ENCODE assay signal across 13 cellular contexts in the genomic region with DNA sequence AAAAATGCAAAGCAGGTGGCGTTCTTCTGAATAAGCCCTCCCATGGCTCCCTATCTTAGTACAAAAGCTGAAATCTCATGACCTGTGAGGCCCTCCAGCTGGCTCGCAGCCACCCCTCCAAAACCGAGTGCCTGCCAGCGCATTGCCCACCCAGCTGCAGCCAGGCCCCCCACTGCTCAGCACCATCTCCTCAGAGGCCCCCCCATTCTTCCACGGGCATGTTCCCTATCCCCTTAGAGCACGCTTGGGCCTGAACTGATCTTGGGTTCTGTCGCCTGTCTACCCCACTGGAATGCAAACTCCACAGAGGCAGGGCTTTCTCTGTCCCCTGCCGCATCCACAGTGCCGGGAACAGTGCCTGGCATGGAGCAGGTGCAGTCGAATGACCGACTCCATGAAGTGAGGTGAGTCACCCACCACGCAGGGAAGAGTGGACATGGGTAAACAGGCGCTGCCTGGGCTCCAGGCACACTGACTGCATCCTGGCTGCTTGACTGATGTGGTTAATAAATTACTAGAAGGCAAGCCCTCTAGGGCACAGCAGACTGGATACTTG. TPM values are rescaled to one million over a fixed set of nuclear protein-coding genes. Genes with fewer than 3 reads are reported as not detected.
A peak's percentile ranks its signal among the peaks of the same experiment; 100 is the strongest.
DNase-seq lines count a peak whose midpoint lies in the region; FAIRE-seq and TF ChIP-seq lines count a peak whose summit lies in the region.
"Had no signal": no experiment of that assay in that cellular context is flagged by ENCODE, and none has a peak within 500 bp of the region (broad histone marks: within the 10 kb centered on the region; RNA-seq: fewer than 3 reads in every experiment).

No MANE protein-coding gene starts in this region.

- no peak overlapping the region for H2BK20ac ChIP-seq in H1 (ENCODE audit: low read length)

- H3K27me3 ChIP-seq in H1 (replicated peaks in 1 of 4; ENCODE audit: control insufficient read depth in 3 of 4, extremely low read depth in 1 of 4, insufficient read depth in 3 of 4, low read length in 3 of 4) (no peaks in the 10 kb centered on the region), HAP-1 (ENCODE audit: low read depth) (peaks cover 16% of the 10 kb centered on the region)
- H3K27me3 ChIP-seq: Peyer's patch had no signal

- H3K9me3 ChIP-seq in H1 (ENCODE audit: insufficient read depth in 2 of 2, low read depth in 1 of 2, low read length in 1 of 2): no peaks in the 10 kb centered on the region
- H3K9me3 ChIP-seq in HAP-1: no peaks in the 10 kb centered on the region
- H3K9me3 ChIP-seq: Peyer's patch had no signal

- 70% methylated on average over 13 of the region's 13 CpGs; no CpG with 5 or more reads in 1 of the 2 experiments for WGBS in H1 (ENCODE audit: extremely low coverage in 1 of 2, insufficient coverage in 1 of 2, insufficient read length in 1 of 2, insufficient replicate concordance in 2 of 2, low coverage in 1 of 2, low lambda C conversion rate in 2 of 2, missing lambda C conversion rate in 1 of 2), 2 experiments

- TF ChIP-seq EP300 in H1 (IDR thresholded peaks at IDR 0.05; ENCODE audit: borderline replicate concordance in 1 of 2, low read depth in 2 of 2, low read length in 2 of 2): no peak

- H3K9ac ChIP-seq in H1 (replicated peaks in 1 of 4; ENCODE audit: extremely low read depth in 1 of 4, low read depth in 3 of 4, low read length in 3 of 4): no peak overlapping the region

- peaks cover 4 to 10% of the 10 kb centered on the region in 2 experiments for H4K20me1 ChIP-seq in H1 (replicated peaks in 1 of 2; ENCODE audit: control insufficient read depth in 1 of 2, insufficient read depth in 2 of 2, low read length in 2 of 2)

- H3K79me2 ChIP-seq in H1 (ENCODE audit: control insufficient read depth in 1 of 2, insufficient read depth in 2 of 2, low read length in 2 of 2): no peaks in the 10 kb centered on the region

- H3K23ac ChIP-seq in H1 (ENCODE audit: insufficient read length): no peak overlapping the region

- H2BK5ac ChIP-seq in H1 (ENCODE audit: low read depth, low read length): peak overlapping the region; percentile 13

- H2BK12ac ChIP-seq in H1 (ENCODE audit: low read depth, low read length): 0 out of 2 replicates have a peak overlapping the region, but pooled peaks have one; percentile 7

- TF ChIP-seq RAD21 in H1 (IDR thresholded peaks at IDR 0.05 in 1 of 2, conservative IDR thresholded peaks at IDR 0.05 in 1 of 2; ENCODE audit: low read depth in 2 of 2, low read length in 2 of 2): no peak

- no peak overlapping the region for H2AFZ ChIP-seq in H1 (ENCODE audit: low read length)

- H2BK120ac ChIP-seq in H1 (replicated peaks; ENCODE audit: low read depth, low read length): peak overlapping the region; percentile 82

- H4K8ac ChIP-seq in H1 (ENCODE audit: extremely low read depth, insufficient read depth, low read length): no peak overlapping the region; the same call in 1 of the 2 replicates

- H3K4me1 ChIP-seq in H1 (replicated peaks in 1 of 4; ENCODE audit: control insufficient read depth in 3 of 4, insufficient read depth in 4 of 4, low read length in 3 of 4): peaks cover 2 to 23% (median 15%) of the 10 kb centered on the region in 4 experiments
- no peaks in the 10 kb centered on the region for H3K4me1 ChIP-seq in HAP-1
- H3K4me1 ChIP-seq: Peyer's patch had no signal

- no peak for FAIRE-seq in H1 (lab: Jason Lieb, UNC)
- FAIRE-seq: colon had no signal

- H2BK15ac ChIP-seq in H1 (ENCODE audit: low read length): 0 out of 2 replicates have a peak overlapping the region, but pooled peaks have one; percentile 24

- no peaks in the 10 kb centered on the region; the same call in 1 of the 2 replicates for H3K23me2 ChIP-seq in H1 (ENCODE audit: low read depth, low read length)

- no peak overlapping the region for H4K5ac ChIP-seq in H1 (ENCODE audit: insufficient read length, low read depth, low read length)

- TF ChIP-seq POLR2A in H1 (IDR thresholded peaks at IDR 0.05; ENCODE audit: control extremely low read depth in 1 of 2, low read depth in 2 of 2, low read length in 2 of 2): no peak

- H3K27ac ChIP-seq in H1 (ENCODE audit: low read depth, low read length): no peak overlapping the region; the same call in 1 of the 2 replicates
- H3K27ac ChIP-seq: Peyer's patch had no signal

- H3K4me3 ChIP-seq in H1 (ENCODE audit: extremely low read depth in 1 of 4, insufficient read depth in 2 of 4, low read depth in 3 of 4, low read length in 4 of 4): no peak overlapping the region
- H3K4me3 ChIP-seq in HAP-1: no peak overlapping the region
- H3K4me3 ChIP-seq: Peyer's patch had no signal

- H3K14ac ChIP-seq in H1 (ENCODE audit: insufficient read length): no peak overlapping the region

- DNase-seq in DMS79 (lab: John Stamatoyannopoulos, UW) (peak; percentile 46), NCI-H345 (lab: John Stamatoyannopoulos, UW) (peak; percentile 36), H1 (ENCODE audit: low read depth in 1 of 2, low spot score in 2 of 2) (peak in 1 of 2 experiments; percentile 50), myocyte (ENCODE audit: low read depth) (peak; percentile 92), HAP-1 (ENCODE audit: low spot score in 2 of 2) (no peak), UCSD-AML1 (lab: John Stamatoyannopoulos, UW; ENCODE audit: unreplicated experiment) (no peak), cortex of kidney (lab: John Stamatoyannopoulos, UW) (no peak)
- no peak for DNase-seq in stimulated activated CD4-positive, alpha-beta T cell treated with anti-CD3 and anti-CD28 coated beads, Interleukin-4, amount 100 ng/mL, for 4 hours
- DNase-seq: CD4-positive, alpha-beta memory T cell; NCI-H1436; stimulated activated CD4-positive, alpha-beta T cell treated with anti-CD3 and anti-CD28 coated beads, Interleukin-15, amount 100 ng/mL, for 24 hours had no signal

- H3K18ac ChIP-seq in H1 (ENCODE audit: extremely low read depth, low read length): peak overlapping the region; percentile 44; the same call in 1 of the 2 replicates

- POLR2A ChIA-PET in H1 (lab: Charles Lee; ENCODE audit: partially characterized antibody): interaction anchor here (0.8 to 3.1 kb wide), 8 partner anchors 11 to 638 kb away, joined by 3 to 20 read pairs (median 4); partner anchors contain the start of gene EFCAB6

- peak overlapping the region; percentile 78 for H3K4ac ChIP-seq in H1 (replicated peaks; ENCODE audit: insufficient read length, low read depth, low read length)

- in situ Hi-C loops in HAP-1 (cut with MboI; ENCODE audit: low sequenced_read_pairs): no loop called here

- H3K79me1 ChIP-seq in H1 (ENCODE audit: low read depth, low read length): no peaks in the 10 kb centered on the region

- no peak for TF ChIP-seq CTCF in H1 (IDR thresholded peaks at IDR 0.05; ENCODE audit: control extremely low read depth in 1 of 3, insufficient read depth in 1 of 3, low read depth in 1 of 3, low read length in 3 of 3)

- H4K91ac ChIP-seq in H1 (replicated peaks; ENCODE audit: insufficient read length, low read length): peak overlapping the region; percentile 51

- CTCF ChIA-PET in H1 (lab: Charles Lee; ENCODE audit: partially characterized antibody): interaction anchor here (0.8 to 2.3 kb wide), 6 partner anchors 11 to 61 kb away, joined by 3 to 10 read pairs (median 4); no protein-coding TSS in a partner anchor

- peak overlapping the region; percentile 26 to 53 for H3K4me2 ChIP-seq in H1 (ENCODE audit: insufficient read depth in 1 of 2, low read depth in 2 of 2, low read length in 2 of 2)

- peaks cover 0 to 7% (median 3%) of the 10 kb centered on the region in 4 experiments; a peak in 2 of 8 replicates for H3K36me3 ChIP-seq in H1 (ENCODE audit: control insufficient read depth in 2 of 4, insufficient read depth in 4 of 4, low read length in 3 of 4)
- H3K36me3 ChIP-seq in HAP-1 (replicated peaks): no peaks in the 10 kb centered on the region
- H3K36me3 ChIP-seq: Peyer's patch had no signal

- 0 out of 2 replicates have a peak overlapping the region, but pooled peaks have one; percentile 1 for H2AK5ac ChIP-seq in H1 (ENCODE audit: low read depth, low read length)

- H3K56ac ChIP-seq in H1 (replicated peaks; ENCODE audit: insufficient read length, low read depth, low read length): no peak overlapping the region

TF ChIP-seq in H1, 55 proteins besides CTCF, POLR2A, EP300 and RAD21:
- no peak for TF ChIP-seq GTF2F1 (IDR thresholded peaks at IDR 0.05; ENCODE audit: borderline replicate concordance, low read depth, low read length)
- TF ChIP-seq, protein P1, sequence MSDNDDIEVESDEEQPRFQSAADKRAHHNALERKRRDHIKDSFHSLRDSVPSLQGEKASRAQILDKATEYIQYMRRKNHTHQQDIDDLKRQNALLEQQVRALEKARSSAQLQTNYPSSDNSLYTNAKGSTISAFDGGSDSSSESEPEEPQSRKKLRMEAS (IDR thresholded peaks at IDR 0.05): 0 out of 2 replicates have a peak, but pooled peaks have one; percentile 9

RNA-seq across cellular contexts. Expression of gene EFCAB6, which starts 11.3 kb away (rescaled TPM):
- 1.5 and 1.7 TPM in 2 replicates for total RNA-seq in H1 (2021; fragmentation: NEBNext Ultra II Directional; extraction: Animal tissue kit (Norgen Biotek cat#: 25700))
- polyA plus RNA-seq in H1 (2011; rRNA removed): 0.32 and 0.57 TPM in 2 replicates
- polyA plus RNA-seq in H1 (2011; cell fraction: cytosol; rRNA removed): 0.45 TPM
- 0.86 TPM for polyA plus RNA-seq in H1 (2011; cell fraction: nucleus; rRNA removed)
- 0.43 to 0.66 TPM (median 0.55 TPM) in 4 replicates for polyA plus RNA-seq in H1 (2012, experiment 1 of 2)
- polyA plus RNA-seq in H1 (2012, experiment 2 of 2): 0.04 TPM
- 0.47 TPM for polyA plus RNA-seq in H1 (2013, experiment 1 of 2)
- polyA plus RNA-seq in H1 (2013, experiment 2 of 2): 0.44 TPM
- 1.1 and 1.7 TPM in 2 replicates for polyA minus RNA-seq in H1 (2011; rRNA and poly(A)+ RNA removed)
- polyA minus RNA-seq in H1 (2011; cell fraction: cytosol; rRNA and poly(A)+ RNA removed): 0.95 TPM
- 1.3 TPM for polyA minus RNA-seq in H1 (2011; cell fraction: nucleus; rRNA and poly(A)+ RNA removed)
- total RNA-seq in myocyte: 2.7 and 4.6 TPM in 2 replicates
- polyA plus RNA-seq in myocyte (2012): 1.3 TPM

RNA-seq across cellular contexts. Expression of gene SULT4A1, which starts 38.9 kb away (rescaled TPM):
- 7.0 and 9.1 TPM in 2 replicates for total RNA-seq in H1 (2021; fragmentation: NEBNext Ultra II Directional; extraction: Animal tissue kit (Norgen Biotek cat#: 25700))
- polyA plus RNA-seq in H1 (2011; rRNA removed): 11.8 and 19.5 TPM in 2 replicates
- 14.9 TPM for polyA plus RNA-seq in H1 (2011; cell fraction: cytosol; rRNA removed)
- polyA plus RNA-seq in H1 (2011; cell fraction: nucleus; rRNA removed): 58.0 TPM
- 11.1 to 14.8 TPM (median 12.3 TPM) in 4 replicates for polyA plus RNA-seq in H1 (2012, experiment 1 of 2)
- polyA plus RNA-seq in H1 (2012, experiment 2 of 2): 2.7 TPM
- 6.9 TPM for polyA plus RNA-seq in H1 (2013, experiment 1 of 2)
- 6.1 TPM for polyA plus RNA-seq in H1 (2013, experiment 2 of 2)
- polyA minus RNA-seq in H1 (2011; rRNA and poly(A)+ RNA removed): 5.4 and 5.5 TPM in 2 replicates
- polyA minus RNA-seq in H1 (2011; cell fraction: cytosol; rRNA and poly(A)+ RNA removed): 8.1 TPM
- polyA minus RNA-seq in H1 (2011; cell fraction: nucleus; rRNA and poly(A)+ RNA removed): 16.3 TPM
- total RNA-seq in myocyte: 0.36 TPM in 1 of 2 replicates, not detected in the other
- 0.20 TPM for polyA plus RNA-seq in myocyte (2012)
- total RNA-seq: CD4-positive, alpha-beta memory T cell had no signal
- polyA plus RNA-seq: CD4-positive, alpha-beta memory T cell had no signal

Comparison
In these comparisons a context has a peak if more than half of its experiments do, and no peak if none do; other contexts are left out.
1. DNase-seq: peak in DMS79 (single experiment), NCI-H345 (single experiment) and myocyte (single experiment); none in stimulated activated CD4-positive, alpha-beta T cell treated with anti-CD3 and anti-CD28 coated beads, Interleukin-4, amount 100 ng/mL, for 4 hours (0 of 2), HAP-1 (0 of 2), UCSD-AML1 (single experiment) and cortex of kidney (single experiment).